In the genomic region with DNA sequence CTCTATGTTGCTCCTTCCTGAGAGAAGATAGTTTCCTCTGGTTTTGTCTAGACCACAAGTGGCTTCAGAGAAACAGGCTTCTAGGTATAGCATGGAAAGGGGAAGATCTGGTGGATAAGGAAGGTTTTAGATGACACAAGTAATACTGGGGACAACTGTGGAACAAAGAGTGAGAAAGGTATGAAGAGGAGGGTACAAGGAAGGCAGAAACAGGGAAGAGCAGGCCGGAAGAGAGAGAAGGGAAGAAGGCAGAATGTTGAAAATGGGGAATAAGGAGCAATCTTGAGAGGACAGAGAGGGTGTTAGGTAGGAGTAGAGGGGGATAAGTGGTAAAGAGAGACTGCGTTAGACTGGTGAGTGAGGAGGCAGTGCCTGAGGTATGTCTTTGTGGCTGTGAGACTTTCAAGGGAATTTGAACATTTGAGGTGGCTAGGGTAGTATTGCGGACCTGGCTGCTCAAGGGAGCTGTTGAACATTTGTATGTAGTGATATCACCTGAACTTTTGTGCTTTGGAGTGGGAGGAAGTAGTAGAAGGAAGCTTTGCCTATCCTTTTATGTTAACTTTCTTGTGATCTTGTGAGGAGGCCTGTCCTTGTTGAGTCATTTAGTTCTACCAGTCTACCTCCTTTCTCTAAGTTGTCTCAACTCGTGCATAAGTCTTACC, we compare ENCODE assay signal across 9 cellular contexts.
DNase-seq lines count a peak whose midpoint lies in the region; ATAC-seq and TF ChIP-seq lines count a peak whose summit lies in the region.
"Had no signal": no experiment of that assay in that cellular context is flagged by ENCODE, and none has a peak within 500 bp of the region (broad histone marks: within the 10 kb centered on the region; RNA-seq: fewer than 3 reads in every experiment).

No MANE protein-coding gene starts in this region.

- BruUV-seq in PC-9 (replicated peaks; lab: Mats Ljungman, UMichigan): no TSS peak

- peak; percentile 8 for DNase-seq in activated CD8-positive, alpha-beta memory T cell treated with anti-CD3 and anti-CD28 coated beads, Interleukin-2, amount 50 U/mL, for 1 hour (ENCODE audit: extremely low read depth)
- no peak for DNase-seq in activated CD8-positive, alpha-beta memory T cell treated with anti-CD3 and anti-CD28 coated beads, Interleukin-2, amount 50 U/mL, for 4 hours
- DNase-seq in PC-9 (no peak), gastrocnemius medialis (no peak), GM10266 (ENCODE audit: extremely low spot score) (no peak), nucleus accumbens (lab: John Stamatoyannopoulos, UW) (no peak), NCI-H1930 (lab: John Stamatoyannopoulos, UW) (no peak)
- peak; percentile 16 for DNase-seq in central memory CD4-positive, alpha-beta T cell
- DNase-seq: head of caudate nucleus had no signal

- in situ Hi-C loops in gastrocnemius medialis (cut with MboI; ENCODE audit: low sequenced_read_pairs in 4 of 4): no loop called here

- H3K27ac ChIP-seq in PC-9 (peak overlapping the region; percentile 45), gastrocnemius medialis (peak overlapping the region; percentile 11 to 63 (median 50))

- peak in 1 of 2 donors; percentile 22 for ATAC-seq in gastrocnemius medialis

- H2AFZ ChIP-seq in PC-9: no peak overlapping the region

- CTCF ChIA-PET in PC-9 (lab: Charles Lee): no interaction called here

- TF ChIP-seq CTCF in PC-9 (conservative IDR thresholded peaks at IDR 0.05): no peak
- no peak for TF ChIP-seq CTCF in gastrocnemius medialis (IDR thresholded peaks at IDR 0.05 in 4 of 5, conservative IDR thresholded peaks at IDR 0.05 in 1 of 5)
- no peak for TF ChIP-seq CTCF in GM10266 (IDR thresholded peaks at IDR 0.05; ENCODE audit: control insufficient read depth, insufficient read depth, low read depth, missing control alignments)

- H3K9me3 ChIP-seq in PC-9 (ENCODE audit: insufficient read depth, low read depth): no peaks in the 10 kb centered on the region
- no peaks in the 10 kb centered on the region for H3K9me3 ChIP-seq in gastrocnemius medialis

- no peak overlapping the region for H3K4me3 ChIP-seq in PC-9
- no peak overlapping the region for H3K4me3 ChIP-seq in gastrocnemius medialis

- H3F3A ChIP-seq in PC-9 (ENCODE audit: insufficient read depth, low read depth): peaks cover 42% of the 10 kb centered on the region

- H4K20me1 ChIP-seq in PC-9 (ENCODE audit: insufficient read depth): peaks cover 96% of the 10 kb centered on the region

- no peaks in the 10 kb centered on the region for H3K27me3 ChIP-seq in PC-9 (ENCODE audit: insufficient read depth, low read depth)
- no peaks in the 10 kb centered on the region for H3K27me3 ChIP-seq in gastrocnemius medialis

- H3K79me2 ChIP-seq in PC-9 (ENCODE audit: low read depth): peaks cover 98% of the 10 kb centered on the region

- H3K36me3 ChIP-seq in PC-9 (ENCODE audit: low read depth) (no peaks in the 10 kb centered on the region), gastrocnemius medialis (no peaks in the 10 kb centered on the region)

- intact Hi-C loops in PC-9 (cut with micrococcal nuclease; ENCODE audit: unreplicated experiment) (no loop called here), gastrocnemius medialis (cut with DNase I; ENCODE audit: low total_unique reads) (no loop called here)

- H3K9me2 ChIP-seq in PC-9 (ENCODE audit: insufficient read depth): no peaks in the 10 kb centered on the region

- POLR2A ChIA-PET in PC-9 (lab: Charles Lee; ENCODE audit: unreplicated experiment): no interaction called here

- no peak overlapping the region for H3K4me2 ChIP-seq in PC-9

- no peak for TF ChIP-seq POLR2A in gastrocnemius medialis (IDR thresholded peaks at IDR 0.05)

- H3K4me1 ChIP-seq in PC-9 (replicated peaks; ENCODE audit: insufficient read depth) (peaks cover 8% of the 10 kb centered on the region), gastrocnemius medialis (peaks cover 94 to 100% of the 10 kb centered on the region in 2 donors)

Comparison
In these comparisons a context has a peak if more than half of its experiments do, and no peak if none do; other contexts are left out.
1. DNase-seq: peak in activated CD8-positive, alpha-beta memory T cell treated with anti-CD3 and anti-CD28 coated beads, Interleukin-2, amount 50 U/mL, for 1 hour (single experiment) and central memory CD4-positive, alpha-beta T cell (single experiment); none in activated CD8-positive, alpha-beta memory T cell treated with anti-CD3 and anti-CD28 coated beads, Interleukin-2, amount 50 U/mL, for 4 hours (single experiment), PC-9 (0 of 2), gastrocnemius medialis (0 of 2), GM10266 (single experiment), nucleus accumbens (0 of 56) and NCI-H1930 (0 of 2).